10 cellular contexts compared by ENCODE assay signal in genomic region chr12:6361834-6362233, GRCh38. TPM values are rescaled to one million over a fixed set of nuclear protein-coding genes. Genes with fewer than 3 reads are reported as not detected.
DNase-seq lines count a peak whose midpoint lies in the region; ATAC-seq and TF ChIP-seq lines count a peak whose summit lies in the region.
"Had no signal": no experiment of that assay in that cellular context is flagged by ENCODE, and none has a peak within 500 bp of the region (broad histone marks: within the 10 kb centered on the region; RNA-seq: fewer than 3 reads in every experiment).

No MANE protein-coding gene starts in this region.

- DNase-seq in DMS53 (lab: John Stamatoyannopoulos, UW) (peak; percentile 56), DMS53 treated with DMSO at 0.1 percent for 48 hours (lab: John Stamatoyannopoulos, UW; ENCODE audit: unreplicated experiment) (no peak), kidney tubule cell (ENCODE audit: low spot score) (peak; percentile 93), suprapubic skin (ENCODE audit: low spot score in 2 of 2) (peak in 1 of 2 donors; percentile 82), activated gamma-delta T cell treated with Interleukin-2 at 50 U/mL for 16 hours (no peak), mammary epithelial cell (no peak)
- peak; percentile 28 for DNase-seq in activated naive CD4-positive, alpha-beta T cell treated with anti-CD3 and anti-CD28 coated beads, Interleukin-2, amount 50 U/mL, for 16 hours
- DNase-seq: NCI-H1092 treated with DMSO at 0.1 percent for 48 hours had no signal

- TF ChIP-seq POLR2A in suprapubic skin (IDR thresholded peaks at IDR 0.05), result no peak

- intact Hi-C loops in mammary epithelial cell (cut with micrococcal nuclease), result no loop called here

- no TSS peak for BruUV-seq in mammary epithelial cell (replicated peaks; lab: Mats Ljungman, UMichigan)

- H3K4me2 ChIP-seq in mammary epithelial cell (ENCODE audit: insufficient read depth, low read depth, low read length), result no peak overlapping the region

- H3K4me1 ChIP-seq in suprapubic skin (peaks cover 29% of the 10 kb centered on the region), mammary epithelial cell (ENCODE audit: insufficient read depth, low read length) (peaks cover 17% of the 10 kb centered on the region)

- H3K36me3 ChIP-seq in suprapubic skin (no peaks in the 10 kb centered on the region), mammary epithelial cell (ENCODE audit: insufficient read depth, low read length) (peaks cover 34% of the 10 kb centered on the region)

- no peak for TF ChIP-seq EP300 in suprapubic skin (IDR thresholded peaks at IDR 0.05)

- no peak overlapping the region for H2AFZ ChIP-seq in mammary epithelial cell (ENCODE audit: low read depth, low read length)

- H3K4me3 ChIP-seq in suprapubic skin (no peak overlapping the region), mammary epithelial cell (replicated peaks in 1 of 3; ENCODE audit: insufficient read depth in 1 of 3, low read depth in 2 of 3, low read length in 3 of 3) (no peak overlapping the region)

- dilution Hi-C loops in mammary epithelial cell (cut with HindIII; ENCODE audit: low sequenced_read_pairs), result no loop called here

- H3K27me3 ChIP-seq in suprapubic skin (no peaks in the 10 kb centered on the region), mammary epithelial cell (ENCODE audit: insufficient read depth, low read length) (no peaks in the 10 kb centered on the region)

- H4K20me1 ChIP-seq in mammary epithelial cell (ENCODE audit: insufficient read depth, low read length), result peaks cover 3% of the 10 kb centered on the region

- in situ Hi-C loops in mammary epithelial cell (cut with MboI; ENCODE audit: low sequenced_read_pairs in 2 of 2), result no loop called here

- WGBS in suprapubic skin, result 63% methylated on average over 14 of the region's 14 CpGs
- WGBS in mammary epithelial cell (ENCODE audit: low coverage, missing lambda C conversion rate), result 54% methylated on average over 9 of the region's 14 CpGs

- CTCF ChIA-PET in mammary epithelial cell (lab: Charles Lee; ENCODE audit: low non-redundant PET), result no interaction called here

- ATAC-seq in HG03432 (IDR thresholded peaks at IDR 0.05; ENCODE audit: unreplicated experiment), result no peak

- H3K9me3 ChIP-seq in suprapubic skin (no peaks in the 10 kb centered on the region), mammary epithelial cell (replicated peaks; ENCODE audit: insufficient read depth, low read length) (no peaks in the 10 kb centered on the region)

- no peak overlapping the region for H3K9ac ChIP-seq in mammary epithelial cell (ENCODE audit: insufficient read depth, low read length)

- H3K27ac ChIP-seq in suprapubic skin, result peak overlapping the region; percentile 99
- no peak overlapping the region for H3K27ac ChIP-seq in mammary epithelial cell (ENCODE audit: insufficient read depth, low read depth, low read length)

- TF ChIP-seq CTCF in suprapubic skin (IDR thresholded peaks at IDR 0.05), result no peak
- TF ChIP-seq CTCF in mammary epithelial cell (conservative IDR thresholded peaks at IDR 0.05 in 1 of 2, IDR thresholded peaks at IDR 0.05 in 1 of 2; ENCODE audit: extremely low read depth in 1 of 2, insufficient read depth in 1 of 2, low read depth in 1 of 2, low read length in 2 of 2), result no peak

- H3K79me2 ChIP-seq in mammary epithelial cell (ENCODE audit: insufficient read depth, low read length), result peaks cover 86% of the 10 kb centered on the region

RNA-seq across cellular contexts. Expression of gene SCNN1A, which starts 13.5 kb away (rescaled TPM):
- 100 to 1,000 TPM in 1 of 4 donors, 10 to 100 TPM in 3; 74.2 to 143 (median 93.7) TPM for total RNA-seq in suprapubic skin
- total RNA-seq in mammary epithelial cell, result 100 to 1,000 TPM; 171 to 202 TPM
- polyA plus RNA-seq in mammary epithelial cell, result 174 TPM
- polyA minus RNA-seq in mammary epithelial cell, result 383 TPM
- total RNA-seq: neural crest cell had no signal

RNA-seq across cellular contexts. Expression of gene TNFRSF1A, which starts 20.0 kb away (rescaled TPM):
- 100 to 1,000 TPM; 276 to 352 (median 281) TPM for total RNA-seq in suprapubic skin
- total RNA-seq in mammary epithelial cell, result 100 to 1,000 TPM; 107 to 195 TPM
- polyA plus RNA-seq in mammary epithelial cell, result 87.6 TPM
- polyA minus RNA-seq in mammary epithelial cell, result 191 TPM

RNA-seq across cellular contexts. Expression of gene LTBR, which starts 22.1 kb away (rescaled TPM):
- total RNA-seq in suprapubic skin, result 100 to 1,000 TPM; 157 to 297 (median 204) TPM
- total RNA-seq in mammary epithelial cell, result 100 to 1,000 TPM; 134 to 149 TPM
- polyA plus RNA-seq in mammary epithelial cell, result 119 TPM
- 89.5 TPM for polyA minus RNA-seq in mammary epithelial cell

RNA-seq across cellular contexts. Expression of gene PLEKHG6, which starts 51.4 kb away (rescaled TPM):
- total RNA-seq in suprapubic skin (10 to 100 TPM; 12.4 to 29.9 (median 27.8) TPM), mammary epithelial cell (1 to 10 TPM; 2.2 to 3.3 TPM)
- polyA plus RNA-seq in mammary epithelial cell, result 2.1 TPM
- polyA minus RNA-seq in mammary epithelial cell, result not detected

Comparison
In these comparisons a context has a peak if more than half of its experiments do, and no peak if none do; other contexts are left out.
1. DNase-seq: peak in DMS53 (single experiment), activated naive CD4-positive, alpha-beta T cell treated with anti-CD3 and anti-CD28 coated beads, Interleukin-2, amount 50 U/mL, for 16 hours (single experiment) and kidney tubule cell (single experiment); none in DMS53 treated with DMSO at 0.1 percent for 48 hours (single experiment), activated gamma-delta T cell treated with Interleukin-2 at 50 U/mL for 16 hours (single experiment) and mammary epithelial cell (single experiment).